In genomic region chr3:27591321-27591711, GRCh38 we compare ENCODE assay signal across 9 cellular contexts.
DNase-seq lines count a peak whose midpoint lies in the region; ATAC-seq, FAIRE-seq and TF ChIP-seq lines count a peak whose summit lies in the region.
"Had no signal": no experiment of that assay in that cellular context is flagged by ENCODE, and none has a peak within 500 bp of the region (broad histone marks: within the 10 kb centered on the region; RNA-seq: fewer than 3 reads in every experiment).

No MANE protein-coding gene starts in this region.

- peak overlapping the region; percentile 40 for H2AFZ ChIP-seq in astrocyte (ENCODE audit: low read depth, low read length)

- H3K4me1 Mint-ChIP-seq in activated CD4-positive, alpha-beta T cell treated with anti-CD3 and anti-CD28 coated beads for 36 hours = peaks cover 30% of the 10 kb centered on the region
- peaks cover 26% of the 10 kb centered on the region for H3K4me1 Mint-ChIP-seq in astrocyte (ENCODE audit: low read depth, unreplicated experiment)

- no peak for DNase-seq in activated CD4-positive, alpha-beta T cell treated with anti-CD3 and anti-CD28 coated beads for 36 hours
- DNase-seq in activated CD4-positive, alpha-beta T cell treated with anti-CD3 and anti-CD28 coated beads for 48 hours = no peak
- peak; percentile 42 for DNase-seq in astrocyte (ENCODE audit: low read depth)
- DNase-seq in lung (ENCODE audit: low spot score) = no peak
- DNase-seq in DMS53 (lab: John Stamatoyannopoulos, UW) = no peak
- no peak for DNase-seq in germinal center (ENCODE audit: low spot score)
- no peak for DNase-seq in DMS53 treated with DMSO at 0.1 percent for 48 hours (lab: John Stamatoyannopoulos, UW; ENCODE audit: unreplicated experiment)
- DNase-seq: NCI-H524 treated with DMSO at 0.1 percent for 48 hours had no signal

- CTCF ChIA-PET in activated CD4-positive, alpha-beta T cell treated with anti-CD3 and anti-CD28 coated beads for 36 hours (lab: Charles Lee) = interaction anchor here (0.5 to 2.1 kb wide), 5 partner anchors 37 to 106 kb away, joined by 3 to 5 read pairs (median 3); no protein-coding TSS in a partner anchor

- H3K36me3 ChIP-seq in astrocyte (ENCODE audit: insufficient read depth, low read length) = no peaks in the 10 kb centered on the region
- H3K36me3 ChIP-seq in lung (ENCODE audit: control insufficient read depth in 2 of 2, insufficient read depth in 2 of 2, low read length in 2 of 2) = no peaks in the 10 kb centered on the region
- H3K36me3 ChIP-seq in thymus (ENCODE audit: control insufficient read depth, insufficient read depth) = no peaks in the 10 kb centered on the region

- H3K27ac ChIP-seq in astrocyte (ENCODE audit: low read depth, low read length) = peak overlapping the region; percentile 79
- H3K27ac ChIP-seq in lung (ENCODE audit: low read depth in 1 of 2, low read length in 1 of 2) = peak overlapping the region; percentile 67 to 80
- H3K27ac ChIP-seq in thymus (ENCODE audit: low read depth) = peak overlapping the region; percentile 25

- H3K9ac ChIP-seq in astrocyte (ENCODE audit: low read length) = no peak overlapping the region

- no peaks in the 10 kb centered on the region for H4K20me1 ChIP-seq in astrocyte (ENCODE audit: insufficient read depth, low read length)

- H3K79me2 ChIP-seq in astrocyte (ENCODE audit: insufficient read depth, low read length) = no peaks in the 10 kb centered on the region

- H3K9me3 ChIP-seq in astrocyte (ENCODE audit: insufficient read depth, low read depth, low read length) (no peaks in the 10 kb centered on the region), lung (ENCODE audit: control insufficient read depth in 2 of 2, insufficient read depth in 1 of 2, low read length in 1 of 2) (no peaks in the 10 kb centered on the region), thymus (ENCODE audit: control insufficient read depth) (no peaks in the 10 kb centered on the region)

- H3K27me3 Mint-ChIP-seq in activated CD4-positive, alpha-beta T cell treated with anti-CD3 and anti-CD28 coated beads for 36 hours = no peaks in the 10 kb centered on the region
- no peaks in the 10 kb centered on the region for H3K27me3 Mint-ChIP-seq in astrocyte (ENCODE audit: low read depth, unreplicated experiment)

- H3K4me1 ChIP-seq in astrocyte (ENCODE audit: insufficient read depth, low read length) (peaks cover 29% of the 10 kb centered on the region), lung (ENCODE audit: control insufficient read depth in 2 of 2, insufficient read depth in 2 of 2, low read length in 2 of 2) (peaks cover 0 to 12% of the 10 kb centered on the region in 2 donors), thymus (ENCODE audit: control insufficient read depth, insufficient read depth, low read length) (peaks cover 9% of the 10 kb centered on the region)

- no peak for ATAC-seq in activated CD4-positive, alpha-beta T cell treated with anti-CD3 and anti-CD28 coated beads for 36 hours
- no peak for ATAC-seq in lung (ENCODE audit: insufficient read depth, low FRiP score)

- TF ChIP-seq CTCF in astrocyte (IDR thresholded peaks at IDR 0.05; ENCODE audit: insufficient read depth, low read depth, low read length) = no peak
- no peak for TF ChIP-seq CTCF in lung (IDR thresholded peaks at IDR 0.05; ENCODE audit: control extremely low read depth, extremely low read depth)

- FAIRE-seq in astrocyte (lab: Jason Lieb, UNC) = no peak

- H3K27ac Mint-ChIP-seq in activated CD4-positive, alpha-beta T cell treated with anti-CD3 and anti-CD28 coated beads for 36 hours = peak overlapping the region; percentile 81
- peak overlapping the region; percentile 98 for H3K27ac Mint-ChIP-seq in astrocyte (ENCODE audit: unreplicated experiment)

- POLR2A ChIA-PET in activated CD4-positive, alpha-beta T cell treated with anti-CD3 and anti-CD28 coated beads for 36 hours (lab: Charles Lee) = interaction anchor here (0.5 kb wide), 1 partner anchor 133 kb away, joined by 5 read pairs; no protein-coding TSS in a partner anchor

- H3K9me3 Mint-ChIP-seq in activated CD4-positive, alpha-beta T cell treated with anti-CD3 and anti-CD28 coated beads for 36 hours (ENCODE audit: low read depth) = peaks cover 3% of the 10 kb centered on the region
- no peaks in the 10 kb centered on the region for H3K9me3 Mint-ChIP-seq in astrocyte (ENCODE audit: unreplicated experiment)

- H3K4me3 ChIP-seq in astrocyte (ENCODE audit: insufficient read depth, low read depth, low read length) (no peak overlapping the region), lung (no peak overlapping the region), thymus (ENCODE audit: low read length) (no peak overlapping the region)

- peak overlapping the region; percentile 41 for H3K4me3 Mint-ChIP-seq in activated CD4-positive, alpha-beta T cell treated with anti-CD3 and anti-CD28 coated beads for 36 hours
- H3K4me3 Mint-ChIP-seq in astrocyte (ENCODE audit: unreplicated experiment) = no peak overlapping the region

- peak overlapping the region; percentile 75 for H3K4me2 ChIP-seq in astrocyte (ENCODE audit: low read length)

- 35 to 41% methylated on average over 3 of the region's 3 CpGs for WGBS in lung, 2 donors
- 59% methylated on average over 3 of the region's 3 CpGs for WGBS in thymus

- H3K36me3 Mint-ChIP-seq in activated CD4-positive, alpha-beta T cell treated with anti-CD3 and anti-CD28 coated beads for 36 hours (ENCODE audit: low read depth) = no peaks in the 10 kb centered on the region
- no peaks in the 10 kb centered on the region for H3K36me3 Mint-ChIP-seq in astrocyte (ENCODE audit: low read depth, unreplicated experiment)

- intact Hi-C loops in activated CD4-positive, alpha-beta T cell treated with anti-CD3 and anti-CD28 coated beads for 36 hours (cut with DNase I, micrococcal nuclease) = loop anchor here (1.0 to 10.0 kb wide), 5 partner anchors 39 to 753 kb away; partner anchors contain the start of genes AZI2 (in 1 of the 2), SLC4A7 (in 1 of the 2) and ZCWPW2 (in 1 of the 2)

- H3K27me3 ChIP-seq in astrocyte (ENCODE audit: insufficient read depth, low read length) (no peaks in the 10 kb centered on the region), lung (ENCODE audit: control insufficient read depth, insufficient read depth) (no peaks in the 10 kb centered on the region), thymus (ENCODE audit: control insufficient read depth, insufficient read depth) (no peaks in the 10 kb centered on the region)

Comparison
In these comparisons a context has a peak if more than half of its experiments do, and no peak if none do; other contexts are left out.
1. H3K27ac ChIP-seq: peak in every context shown above with its lines; median percentile 79 in astrocyte; 74 in lung; 25 in thymus.